1 cellular context compared by ENCODE assay signal in genomic region chrX:150548684-150549083, GRCh38.
TF ChIP-seq lines count a peak whose summit lies in the region.

No MANE protein-coding gene starts in this region.

TF ChIP-seq in HepG2, 621 proteins besides CTCF, POLR2A, EP300 and RAD21 (continued from another document):
- TF ChIP-seq FUBP1 (CRISPR knock-in tag; IDR thresholded peaks at IDR 0.05; ENCODE audit: borderline replicate concordance), result no peak
- TF ChIP-seq ZC3H13 (CRISPR knock-in tag; IDR thresholded peaks at IDR 0.05), result no peak
- TF ChIP-seq ZNF543 (CRISPR knock-in tag; IDR thresholded peaks at IDR 0.05), result no peak
- no peak for TF ChIP-seq DMAP1 (CRISPR knock-in tag; IDR thresholded peaks at IDR 0.05)
- no peak for TF ChIP-seq ZFAT (CRISPR knock-in tag; conservative IDR thresholded peaks at IDR 0.05)
- TF ChIP-seq EEA1 (CRISPR knock-in tag; IDR thresholded peaks at IDR 0.05; ENCODE audit: borderline replicate concordance), result no peak
- TF ChIP-seq MYPOP (CRISPR knock-in tag; IDR thresholded peaks at IDR 0.05), result no peak
- TF ChIP-seq ZNF567 (CRISPR knock-in tag; IDR thresholded peaks at IDR 0.05; ENCODE audit: borderline replicate concordance), result no peak
- TF ChIP-seq ZNF720 (CRISPR knock-in tag; IDR thresholded peaks at IDR 0.05), result no peak
- TF ChIP-seq GPBP1L1 (CRISPR knock-in tag; IDR thresholded peaks at IDR 0.05), result no peak
- TF ChIP-seq ZNF430 (CRISPR knock-in tag; IDR thresholded peaks at IDR 0.05), result no peak
- TF ChIP-seq SUZ12 (IDR thresholded peaks at IDR 0.05; ENCODE audit: low read depth, low read length), result no peak
- TF ChIP-seq ZNF510 (CRISPR knock-in tag; IDR thresholded peaks at IDR 0.05; ENCODE audit: low read depth), result no peak
- TF ChIP-seq ZBTB1 (CRISPR knock-in tag; IDR thresholded peaks at IDR 0.05; ENCODE audit: borderline replicate concordance), result no peak
TF ChIP-seq in HepG2: peak in this region for 0.
